ENCODE assay signal across 25 cellular contexts in the genomic region with DNA sequence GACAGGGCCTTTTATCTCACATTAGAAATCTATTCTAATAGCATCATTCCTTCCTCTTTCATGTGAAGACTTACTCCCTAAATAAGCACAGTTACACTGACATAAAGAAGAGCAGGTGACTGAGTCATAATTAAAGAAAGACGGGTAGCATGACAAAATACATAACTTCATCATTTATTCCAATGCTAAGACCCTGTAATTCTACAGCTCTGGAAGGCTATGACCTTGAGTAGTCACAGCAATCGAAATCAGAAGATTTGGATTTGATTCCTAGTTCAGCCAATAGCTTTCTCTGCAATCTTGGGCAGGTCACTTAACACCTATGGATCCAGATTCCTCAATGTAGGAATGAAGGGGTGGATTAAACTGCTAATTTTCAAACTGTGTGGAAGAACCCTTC.
"Had no signal": no experiment of that assay in that cellular context is flagged by ENCODE, and none has a peak within 500 bp of the region (broad histone marks: within the 10 kb centered on the region; RNA-seq: fewer than 3 reads in every experiment).

No MANE protein-coding gene starts in this region.

- H3K9me3 ChIP-seq: colonic mucosa, esophagus squamous epithelium, gastrocnemius medialis, heart right ventricle, left lung, lower lobe of right lung had no signal

- FAIRE-seq: islet of Langerhans, keratinocyte had no signal

- H3K4me1 ChIP-seq: colonic mucosa, esophagus squamous epithelium, heart right ventricle, left lung, lower lobe of right lung had no signal

- H3K9me3 Mint-ChIP-seq: dendritic cell treated with granulocyte-macrophage colony-stimulating factor and Interleukin-4, amounts not matched to agents 40 ng/mL and 50 ng/mL, for 4 days; effector memory CD8-positive, alpha-beta T cell; endodermal cell had no signal

- H3K27me3 Mint-ChIP-seq: dendritic cell treated with granulocyte-macrophage colony-stimulating factor and Interleukin-4, amounts not matched to agents 40 ng/mL and 50 ng/mL, for 4 days; effector memory CD8-positive, alpha-beta T cell had no signal

- H3K27ac Mint-ChIP-seq: dendritic cell treated with granulocyte-macrophage colony-stimulating factor and Interleukin-4, amounts not matched to agents 40 ng/mL and 50 ng/mL, for 4 days; endodermal cell had no signal

- H3K27ac ChIP-seq: colonic mucosa, epithelial cell of prostate, esophagus squamous epithelium, gastrocnemius medialis, heart right ventricle, left lung, lower lobe of right lung had no signal

- ATAC-seq: effector memory CD8-positive, alpha-beta T cell; esophagus mucosa; gastrocnemius medialis; heart right ventricle; left cardiac atrium; left lung; left ventricle myocardium superior; lower lobe of right lung had no signal

- DNase-seq: colonic mucosa; cortex of kidney; effector CD8-positive, alpha-beta T cell; effector memory CD8-positive, alpha-beta T cell; endodermal cell; erythroblast; esophagus squamous epithelium; foreskin fibroblast; foreskin melanocyte; gastrocnemius medialis; glutamatergic neuron; head of caudate nucleus; heart right ventricle; hippocampal formation; left cardiac atrium; left lung; left ventricle myocardium superior; lower lobe of right lung; mesendoderm; midbrain had no signal

- H3K4me3 ChIP-seq: colonic mucosa, esophagus squamous epithelium, gastrocnemius medialis, heart right ventricle, left lung, lower lobe of right lung had no signal

- H3K27me3 ChIP-seq: colonic mucosa, esophagus squamous epithelium, gastrocnemius medialis, heart right ventricle, left lung had no signal

- H3K4me3 Mint-ChIP-seq: dendritic cell treated with granulocyte-macrophage colony-stimulating factor and Interleukin-4, amounts not matched to agents 40 ng/mL and 50 ng/mL, for 4 days; effector memory CD8-positive, alpha-beta T cell; endodermal cell had no signal

- H3K4me1 Mint-ChIP-seq: endodermal cell had no signal
